Comparison of ENCODE assay signal across 12 cellular contexts in genomic region chr17:50184611-50185398, GRCh38. TPM values are rescaled to one million over a fixed set of nuclear protein-coding genes. Genes with fewer than 3 reads are reported as not detected.
DNase-seq lines count a peak whose midpoint lies in the region; ATAC-seq, FAIRE-seq and TF ChIP-seq lines count a peak whose summit lies in the region.
"Had no signal": no experiment of that assay in that cellular context is flagged by ENCODE, and none has a peak within 500 bp of the region (broad histone marks: within the 10 kb centered on the region; RNA-seq: fewer than 3 reads in every experiment).

No MANE protein-coding gene starts in this region.

- WGBS in spleen, 5 donors = 41 to 56% (median 49%) methylated on average over 17 to 19 of the region's 19 CpGs

- H3K9me3 ChIP-seq in spleen = no peaks in the 10 kb centered on the region

- no peak overlapping the region for H3K4me3 Mint-ChIP-seq in immature natural killer cell
- H3K4me3 Mint-ChIP-seq: dendritic cell treated with granulocyte-macrophage colony-stimulating factor and Interleukin-4, amounts not matched to agents 40 ng/mL and 50 ng/mL, for 4 days had no signal

- peaks cover 17% of the 10 kb centered on the region in 2 donors for H3K4me1 Mint-ChIP-seq in immature natural killer cell

- FAIRE-seq in GM18507 (lab: Jason Lieb, UNC) = peak; percentile 57
- FAIRE-seq: G401.6 had no signal

- peaks cover 0 to 45% (median 0%) of the 10 kb centered on the region in 6 donors for H3K36me3 ChIP-seq in spleen

- ATAC-seq in left ventricle myocardium superior (peak; percentile 15), GM21360 (IDR thresholded peaks at IDR 0.05; ENCODE audit: unreplicated experiment) (no peak), HG03565 (IDR thresholded peaks at IDR 0.05; ENCODE audit: unreplicated experiment) (no peak)
- ATAC-seq: PC-3 had no signal

- peak overlapping the region in 5 of 8 donors; percentile 44 to 77 (median 62) for H3K27ac ChIP-seq in spleen

- H3K9me3 Mint-ChIP-seq in immature natural killer cell = no peaks in the 10 kb centered on the region
- H3K9me3 Mint-ChIP-seq: dendritic cell treated with granulocyte-macrophage colony-stimulating factor and Interleukin-4, amounts not matched to agents 40 ng/mL and 50 ng/mL, for 4 days; memory B cell had no signal

- no peak for DNase-seq in GM18507 (ENCODE audit: extremely low spot score, insufficient read length, low read depth)
- peak; percentile 87 for DNase-seq in SKM-1 treated with dmso at 0.1 percent for 144 hours (lab: John Stamatoyannopoulos, UW; ENCODE audit: unreplicated experiment)
- DNase-seq in left ventricle myocardium superior = peak; percentile 51
- DNase-seq in spleen = no peak
- DNase-seq in NCI-H526 (lab: John Stamatoyannopoulos, UW) = no peak
- no peak for DNase-seq in immature natural killer cell
- DNase-seq: PC-3 had no signal

- H3K27ac Mint-ChIP-seq in immature natural killer cell = no peak overlapping the region
- H3K27ac Mint-ChIP-seq: memory B cell had no signal

- H3K4me1 ChIP-seq in spleen = peaks cover 7 to 46% (median 28%) of the 10 kb centered on the region in 6 donors

- no peaks in the 10 kb centered on the region for H3K36me3 Mint-ChIP-seq in immature natural killer cell
- H3K36me3 Mint-ChIP-seq: memory B cell had no signal

- H3K4me3 ChIP-seq in spleen = no peak overlapping the region

- no peaks in the 10 kb centered on the region for H3K27me3 ChIP-seq in spleen (replicated peaks in 1 of 7)

- TF ChIP-seq POLR2A in spleen (IDR thresholded peaks at IDR 0.05) = no peak

- no peak for TF ChIP-seq CTCF in spleen (IDR thresholded peaks at IDR 0.05 in 8 of 11, conservative IDR thresholded peaks at IDR 0.05 in 3 of 11)

- peaks cover 2 to 4% (median 4%) of the 10 kb centered on the region in 3 donors for H3K27me3 Mint-ChIP-seq in immature natural killer cell (ENCODE audit: low read depth in 3 of 3)

- intact Hi-C loops in left ventricle myocardium superior (cut with micrococcal nuclease) = no loop called here
- intact Hi-C loops in spleen (cut with DNase I; ENCODE audit: low total_unique reads) = no loop called here

RNA-seq across cellular contexts. Expression of gene COL1A1, which starts 16.6 kb away (rescaled TPM):
- total RNA-seq in left ventricle myocardium superior (26.8 TPM), spleen (100 to 1,000 TPM in 2 of 7 donors, 10 to 100 TPM in 4, 1 to 10 TPM in 1; 7.4 to 458 (median 65.4) TPM)
- polyA plus RNA-seq in spleen (10 to 100 TPM in 2 of 3 donors, 1 to 10 TPM in 1; 7.1 to 24.0 (median 11.3) TPM), immature natural killer cell (not detected)

RNA-seq across cellular contexts. Expression of gene SGCA, which starts 19.0 kb away (rescaled TPM):
- total RNA-seq in left ventricle myocardium superior (155 TPM), spleen (1 to 10 TPM in 6 of 7 donors, not detected in 1; 1.2 to 4.7 (median 2.7) TPM)
- polyA plus RNA-seq in spleen (1 to 10 TPM; 3.7 to 5.9 (median 5.7) TPM), immature natural killer cell (not detected)
- total RNA-seq: PC-3 had no signal

RNA-seq across cellular contexts. Expression of gene PPP1R9B, which starts 34.3 kb away (rescaled TPM):
- 37.6 TPM for total RNA-seq in left ventricle myocardium superior
- 100 to 1,000 TPM in 4 of 7 donors, 10 to 100 TPM in 3; 54.1 to 136 (median 112) TPM for total RNA-seq in spleen
- polyA plus RNA-seq in spleen = 100 to 1,000 TPM in 1 of 3 donors, 10 to 100 TPM in 2; 30.0 to 105 (median 40.9) TPM
- polyA plus RNA-seq in immature natural killer cell = 1 to 10 TPM in 1 of 3 donors, under 1 TPM in 2; 0.25 to 2.0 (median 0.66) TPM

RNA-seq across cellular contexts. Expression of gene SAMD14, which starts 54.8 kb away (rescaled TPM):
- total RNA-seq in left ventricle myocardium superior (1.2 TPM), spleen (1 to 10 TPM; 1.2 to 7.5 (median 4.1) TPM)
- polyA plus RNA-seq in spleen (1 to 10 TPM; 1.1 to 1.9 (median 1.1) TPM), immature natural killer cell (1 to 10 TPM in 1 of 3 donors, not detected in 2; 1.2 TPM)

Comparison
In these comparisons a context has a peak if more than half of its experiments do, and no peak if none do; other contexts are left out.
1. DNase-seq: peak in SKM-1 treated with dmso at 0.1 percent for 144 hours (single experiment) and left ventricle myocardium superior (single experiment); none in GM18507 (single experiment), spleen (single experiment), NCI-H526 (0 of 2) and immature natural killer cell (0 of 3).
2. RNA of gene SGCA, which starts 19.0 kb away (total RNA-seq): 155 TPM in left ventricle myocardium superior (single experiment); 1.2 to 4.7 TPM in spleen; every median in the first group is over 10 times any median in the second.